ENCODE assay signal across 29 cellular contexts in genomic region chr14:41055589-41055988, GRCh38.
"Had no signal": no experiment of that assay in that cellular context is flagged by ENCODE, and none has a peak within 500 bp of the region (broad histone marks: within the 10 kb centered on the region; RNA-seq: fewer than 3 reads in every experiment).

No MANE protein-coding gene starts in this region.

- H3K36me3 Mint-ChIP-seq: stimulated activated effector memory CD8-positive, alpha-beta T cell treated with anti-CD3 and anti-CD28 coated beads, Interleukin-12 subunit alpha, Interleukin-12 subunit beta, amount 100 ng/mL, for 72 hours; stimulated activated memory B cell treated with anti-CD40 and anti-IgM and Interleukin-4, amounts not matched to agents 10 μg/mL and 1 μg/mL and 100 μg/mL, for 72 hours; stimulated activated naive B cell treated with anti-CD40 and anti-IgM and Interleukin-4, amounts not matched to agents 10 μg/mL and 1 μg/mL and 100 μg/mL, for 72 hours; type B pancreatic cell had no signal

- H3K27ac ChIP-seq: stomach, suprapubic skin, testis, thoracic aorta, thyroid gland, tibial artery, tibial nerve, transverse colon, upper lobe of left lung, upper lobe of right lung, uterus, vagina had no signal

- H3K4me1 ChIP-seq: stomach, suprapubic skin, testis, thyroid gland, tibial artery, tibial nerve, transverse colon, upper lobe of left lung, upper lobe of right lung, uterus, vagina had no signal

- H3K9me3 Mint-ChIP-seq: stimulated activated memory B cell treated with anti-CD40 and anti-IgM and Interleukin-4, amounts not matched to agents 10 μg/mL and 1 μg/mL and 100 μg/mL, for 72 hours; stimulated activated naive B cell treated with anti-CD40 and anti-IgM and Interleukin-4, amounts not matched to agents 10 μg/mL and 1 μg/mL and 100 μg/mL, for 72 hours; stimulated activated naive CD8-positive, alpha-beta T cell treated with anti-CD3 and anti-CD28 coated beads, Interleukin-15, amount 100 ng/mL, for 72 hours; type B pancreatic cell had no signal

- H3K36me3 ChIP-seq: stomach, suprapubic skin, thoracic aorta, thyroid gland, tibial artery, tibial nerve, transverse colon, upper lobe of left lung, upper lobe of right lung, uterus, vagina had no signal

- H3K4me3 Mint-ChIP-seq: stimulated activated effector memory CD8-positive, alpha-beta T cell treated with anti-CD3 and anti-CD28 coated beads, Interleukin-12 subunit alpha, Interleukin-12 subunit beta, amount 100 ng/mL, for 72 hours; stimulated activated memory B cell treated with anti-CD40 and anti-IgM and Interleukin-4, amounts not matched to agents 10 μg/mL and 1 μg/mL and 100 μg/mL, for 72 hours; stimulated activated naive B cell treated with anti-CD40 and anti-IgM and Interleukin-4, amounts not matched to agents 10 μg/mL and 1 μg/mL and 100 μg/mL, for 72 hours; stimulated activated naive CD8-positive, alpha-beta T cell treated with anti-CD3 and anti-CD28 coated beads, Interleukin-15, amount 100 ng/mL, for 72 hours; stimulated activated naive CD8-positive, alpha-beta T cell treated with anti-CD3 and anti-CD28 coated beads, Interleukin-15, Interleukin-2, amounts not matched to agents 100 ng/mL and 50 ng/mL, for 24 hours; type B pancreatic cell had no signal

- H3K4me1 Mint-ChIP-seq: stimulated activated effector memory CD8-positive, alpha-beta T cell treated with anti-CD3 and anti-CD28 coated beads, Interleukin-12 subunit alpha, Interleukin-12 subunit beta, amount 100 ng/mL, for 72 hours; stimulated activated memory B cell treated with anti-CD40 and anti-IgM and Interleukin-4, amounts not matched to agents 10 μg/mL and 1 μg/mL and 100 μg/mL, for 72 hours; stimulated activated naive B cell treated with anti-CD40 and anti-IgM and Interleukin-4, amounts not matched to agents 10 μg/mL and 1 μg/mL and 100 μg/mL, for 72 hours; stimulated activated naive CD8-positive, alpha-beta T cell treated with anti-CD3 and anti-CD28 coated beads, Interleukin-15, amount 100 ng/mL, for 72 hours had no signal

- H3K9me3 ChIP-seq: stomach, suprapubic skin, testis, thoracic aorta, thyroid gland, tibial artery, tibial nerve, transverse colon, upper lobe of left lung, upper lobe of right lung, uterus, vagina had no signal

- H3K27me3 ChIP-seq: stomach, suprapubic skin, testis, thyroid gland, tibial artery, tibial nerve, transverse colon, upper lobe of left lung, upper lobe of right lung, uterus, vagina had no signal

- H3K27me3 Mint-ChIP-seq: stimulated activated memory B cell treated with anti-CD40 and anti-IgM and Interleukin-4, amounts not matched to agents 10 μg/mL and 1 μg/mL and 100 μg/mL, for 72 hours; stimulated activated naive B cell treated with anti-CD40 and anti-IgM and Interleukin-4, amounts not matched to agents 10 μg/mL and 1 μg/mL and 100 μg/mL, for 72 hours; stimulated activated naive CD8-positive, alpha-beta T cell treated with anti-CD3 and anti-CD28 coated beads, Interleukin-15, amount 100 ng/mL, for 72 hours; stimulated activated naive CD8-positive, alpha-beta T cell treated with anti-CD3 and anti-CD28 coated beads, Interleukin-15, Interleukin-2, amounts not matched to agents 100 ng/mL and 50 ng/mL, for 24 hours; type B pancreatic cell had no signal

- ATAC-seq: stimulated activated effector memory CD8-positive, alpha-beta T cell treated with anti-CD3 and anti-CD28 coated beads, Interleukin-12 subunit alpha, Interleukin-12 subunit beta, amount 100 ng/mL, for 72 hours; stimulated activated memory B cell treated with anti-CD40 and anti-IgM and Interleukin-4, amounts not matched to agents 10 μg/mL and 1 μg/mL and 100 μg/mL, for 72 hours; stimulated activated naive B cell treated with anti-CD40 and anti-IgM and Interleukin-4, amounts not matched to agents 10 μg/mL and 1 μg/mL and 100 μg/mL, for 72 hours; stimulated activated naive CD8-positive, alpha-beta T cell treated with anti-CD3 and anti-CD28 coated beads, Interleukin-15, amount 100 ng/mL, for 72 hours; stimulated activated naive CD8-positive, alpha-beta T cell treated with anti-CD3 and anti-CD28 coated beads, Interleukin-15, Interleukin-2, amounts not matched to agents 100 U/mL and 50 U/mL, for 24 hours; upper lobe of right lung had no signal

- DNase-seq: stimulated activated CD4-positive, alpha-beta T cell treated with anti-CD3 and anti-CD28 coated beads, Interleukin-2, amount 100 ng/mL, for 48 hours; stimulated activated CD4-positive, alpha-beta T cell treated with anti-CD3 and anti-CD28 coated beads, Interleukin-4, amount 100 ng/mL, for 1 hour; stimulated activated CD4-positive, alpha-beta T cell treated with anti-CD3 and anti-CD28 coated beads, Interleukin-4, amount 100 ng/mL, for 24 hours; stimulated activated CD4-positive, alpha-beta T cell treated with anti-CD3 and anti-CD28 coated beads, Interleukin-4, amount 100 ng/mL, for 4 hours; stimulated activated CD8-positive, alpha-beta memory T cell treated with anti-CD3 and anti-CD28 coated beads, Interleukin-4, amount 100 ng/mL, for 48 hours; stimulated activated naive B cell treated with anti-CD40 and anti-IgM and Interleukin-4, amounts not matched to agents 10 μg/mL and 1 μg/mL and 100 μg/mL, for 72 hours; stimulated activated naive CD4-positive, alpha-beta T cell; stimulated activated naive CD4-positive, alpha-beta T cell treated with Interleukin-2 at 50 U/mL for 16 hours; stimulated activated naive CD8-positive, alpha-beta T cell treated with anti-CD3 and anti-CD28 coated beads, Interleukin-15, amount 100 ng/mL, for 72 hours; stimulated activated naive CD8-positive, alpha-beta T cell treated with anti-CD3 and anti-CD28 coated beads, Interleukin-15, Interleukin-2, amounts not matched to agents 100 U/mL and 50 U/mL, for 24 hours; stomach; substantia nigra; testis; thyroid gland; tibial artery; transverse colon; trophoblast cell; upper lobe of left lung; upper lobe of right lung; uterus had no signal

- FAIRE-seq: urothelium cell line had no signal

- H3K4me3 ChIP-seq: stomach, suprapubic skin, testis, thoracic aorta, thyroid gland, tibial artery, tibial nerve, transverse colon, upper lobe of left lung, upper lobe of right lung, uterus, vagina had no signal

- H3K27ac Mint-ChIP-seq: stimulated activated effector memory CD8-positive, alpha-beta T cell treated with anti-CD3 and anti-CD28 coated beads, Interleukin-12 subunit alpha, Interleukin-12 subunit beta, amount 100 ng/mL, for 72 hours; stimulated activated memory B cell treated with anti-CD40 and anti-IgM and Interleukin-4, amounts not matched to agents 10 μg/mL and 1 μg/mL and 100 μg/mL, for 72 hours; stimulated activated naive B cell treated with anti-CD40 and anti-IgM and Interleukin-4, amounts not matched to agents 10 μg/mL and 1 μg/mL and 100 μg/mL, for 72 hours; stimulated activated naive CD8-positive, alpha-beta T cell treated with anti-CD3 and anti-CD28 coated beads, Interleukin-15, amount 100 ng/mL, for 72 hours; stimulated activated naive CD8-positive, alpha-beta T cell treated with anti-CD3 and anti-CD28 coated beads, Interleukin-15, Interleukin-2, amounts not matched to agents 100 ng/mL and 50 ng/mL, for 24 hours; type B pancreatic cell had no signal
